ENCODE assay signal across 1 cellular context in genomic region chr14:67722293-67722692, GRCh38.
TF ChIP-seq lines count a peak whose summit lies in the region.

No MANE protein-coding gene starts in this region.

TF ChIP-seq in HepG2, 621 proteins besides CTCF, POLR2A, EP300 and RAD21:
- TF ChIP-seq CREBL2 (CRISPR knock-in tag; IDR thresholded peaks at IDR 0.05; ENCODE audit: borderline replicate concordance) (no peak), ZNF883 (CRISPR knock-in tag; IDR thresholded peaks at IDR 0.05; ENCODE audit: not compliant biosample characterization) (no peak), GRHL1 (CRISPR knock-in tag; conservative IDR thresholded peaks at IDR 0.05) (no peak), ARID4A (CRISPR knock-in tag; IDR thresholded peaks at IDR 0.05; ENCODE audit: borderline replicate concordance) (peak; percentile 17; the same call in 1 of the 2 replicates), SP1 (IDR thresholded peaks at IDR 0.05) (no peak), SP1 (CRISPR knock-in tag; IDR thresholded peaks at IDR 0.05) (no peak), ATF7 (IDR thresholded peaks at IDR 0.05) (no peak), ATF7 (CRISPR knock-in tag; IDR thresholded peaks at IDR 0.05) (no peak), ZXDC (CRISPR knock-in tag; IDR thresholded peaks at IDR 0.05) (no peak), THAP11 (CRISPR knock-in tag; IDR thresholded peaks at IDR 0.05) (peak; percentile 96), ZFP90 (CRISPR knock-in tag; IDR thresholded peaks at IDR 0.05; ENCODE audit: borderline replicate concordance) (no peak), SALL1 (CRISPR knock-in tag; IDR thresholded peaks at IDR 0.05) (peak; percentile 36; the same call in 1 of the 2 replicates), PAWR (CRISPR knock-in tag; IDR thresholded peaks at IDR 0.05; ENCODE audit: borderline replicate concordance) (no peak), HCFC1 (IDR thresholded peaks at IDR 0.05; ENCODE audit: low read depth, low read length) (peak; percentile 60; the same call in 1 of the 2 replicates), TAF15 (IDR thresholded peaks at IDR 0.05; ENCODE audit: low read depth, low read length, poor library complexity, severe bottlenecking) (no peak), ZNF280D (CRISPR knock-in tag; IDR thresholded peaks at IDR 0.05) (no peak), E2F5 (CRISPR knock-in tag; conservative IDR thresholded peaks at IDR 0.05) (no peak), DRAP1 (CRISPR knock-in tag; IDR thresholded peaks at IDR 0.05) (peak; percentile 24; the same call in 1 of the 2 replicates), ZNF619 (CRISPR knock-in tag; IDR thresholded peaks at IDR 0.05) (no peak), YEATS2 (CRISPR knock-in tag; IDR thresholded peaks at IDR 0.05; ENCODE audit: borderline replicate concordance) (no peak), HNF4G (IDR thresholded peaks at IDR 0.05; ENCODE audit: borderline replicate concordance, low read depth, low read length) (no peak), HNF4G (CRISPR knock-in tag; IDR thresholded peaks at IDR 0.05; ENCODE audit: borderline replicate concordance, low read depth) (no peak), DPF2 (CRISPR knock-in tag; IDR thresholded peaks at IDR 0.05; ENCODE audit: borderline replicate concordance, low read depth) (no peak), ZNF292 (CRISPR knock-in tag; IDR thresholded peaks at IDR 0.05; ENCODE audit: borderline replicate concordance, low read depth) (peak; percentile 55; the same call in 1 of the 2 replicates), ZNF143 (CRISPR knock-in tag; IDR thresholded peaks at IDR 0.05) (peak; percentile 84), ATF1 (CRISPR knock-in tag; IDR thresholded peaks at IDR 0.05) (no peak), MAF1 (CRISPR knock-in tag; IDR thresholded peaks at IDR 0.05; ENCODE audit: borderline replicate concordance) (no peak), IRF2 (CRISPR knock-in tag; IDR thresholded peaks at IDR 0.05) (0 out of 2 replicates have a peak, but pooled peaks have one; percentile 40), SAP130 (CRISPR knock-in tag; IDR thresholded peaks at IDR 0.05; ENCODE audit: low read depth) (0 out of 2 replicates have a peak, but pooled peaks have one; percentile 35), DBP (CRISPR knock-in tag; IDR thresholded peaks at IDR 0.05; ENCODE audit: not compliant biosample characterization) (no peak), SP4 (CRISPR knock-in tag; IDR thresholded peaks at IDR 0.05) (no peak), SUZ12 (IDR thresholded peaks at IDR 0.05; ENCODE audit: low read depth, low read length) (peak; percentile 38; the same call in 1 of the 2 replicates)
